In genomic region chr15:51629612-51630011, GRCh38 we compare ENCODE assay signal across 15 cellular contexts.
DNase-seq lines count a peak whose midpoint lies in the region; ATAC-seq and TF ChIP-seq lines count a peak whose summit lies in the region.
"Had no signal": no experiment of that assay in that cellular context is flagged by ENCODE, and none has a peak within 500 bp of the region (broad histone marks: within the 10 kb centered on the region; RNA-seq: fewer than 3 reads in every experiment).

No MANE protein-coding gene starts in this region.

- no peak overlapping the region for H3K27ac Mint-ChIP-seq in activated naive CD8-positive, alpha-beta T cell treated with anti-CD3 and anti-CD28 coated beads, Interleukin-2, amount 50 U/mL, for 24 hours
- H3K27ac Mint-ChIP-seq: activated CD8-positive, alpha-beta T cell treated with anti-CD3 and anti-CD28 coated beads, Interleukin-2, amount 10 ng/mL, durations not matched to agents 7 days and 5 days had no signal

- H3K4me1 ChIP-seq in effector memory CD4-positive, alpha-beta T cell (ENCODE audit: control insufficient read depth, insufficient read depth, low read length, poor library complexity, severe bottlenecking) = no peaks in the 10 kb centered on the region
- H3K4me1 ChIP-seq: body of pancreas, testis had no signal

- H3K4me3 Mint-ChIP-seq in activated naive CD8-positive, alpha-beta T cell treated with anti-CD3 and anti-CD28 coated beads, Interleukin-2, amount 50 U/mL, for 24 hours = no peak overlapping the region
- H3K4me3 Mint-ChIP-seq: activated CD8-positive, alpha-beta T cell treated with anti-CD3 and anti-CD28 coated beads, Interleukin-2, amount 10 ng/mL, durations not matched to agents 7 days and 5 days had no signal

- DNase-seq in AG20443 (ENCODE audit: low spot score) (peak; percentile 13), MV-4-11 (lab: John Stamatoyannopoulos, UW) (peak; percentile 97), choroid plexus epithelial cell (ENCODE audit: low read depth) (peak; percentile 23), medulla oblongata (ENCODE audit: extremely low spot score) (peak; percentile 75), NCI-H2081 (lab: John Stamatoyannopoulos, UW) (no peak)
- no peak for DNase-seq in activated naive CD8-positive, alpha-beta T cell treated with anti-CD3 and anti-CD28 coated beads, Interleukin-2, amount 50 U/mL, for 24 hours
- DNase-seq in effector memory CD4-positive, alpha-beta T cell = no peak
- DNase-seq: activated CD8-positive, alpha-beta T cell treated with anti-CD3 and anti-CD28 coated beads, Interleukin-2, amount 10 ng/mL, durations not matched to agents 7 days and 5 days; activated gamma-delta T cell; NCI-H1436; NCI-H526; T1000; testis had no signal

- H3K4me3 ChIP-seq in choroid plexus epithelial cell (ENCODE audit: low read depth, low read length) = no peak overlapping the region
- H3K4me3 ChIP-seq in effector memory CD4-positive, alpha-beta T cell (ENCODE audit: insufficient read depth, low read depth, low read length, poor library complexity, severe bottlenecking) = no peak overlapping the region
- H3K4me3 ChIP-seq: body of pancreas, testis had no signal

- no peaks in the 10 kb centered on the region for H3K36me3 Mint-ChIP-seq in activated naive CD8-positive, alpha-beta T cell treated with anti-CD3 and anti-CD28 coated beads, Interleukin-2, amount 50 U/mL, for 24 hours (ENCODE audit: low read depth)

- H3K9me3 Mint-ChIP-seq in activated naive CD8-positive, alpha-beta T cell treated with anti-CD3 and anti-CD28 coated beads, Interleukin-2, amount 50 U/mL, for 24 hours = no peaks in the 10 kb centered on the region

- TF ChIP-seq CTCF in choroid plexus epithelial cell (conservative IDR thresholded peaks at IDR 0.05; ENCODE audit: low read depth, low read length) = no peak

- H3K27ac ChIP-seq in effector memory CD4-positive, alpha-beta T cell (ENCODE audit: insufficient read depth, low read length, poor library complexity, severe bottlenecking) = no peak overlapping the region
- H3K27ac ChIP-seq: body of pancreas, testis had no signal

- peaks cover 3% of the 10 kb centered on the region for H3K27me3 Mint-ChIP-seq in activated naive CD8-positive, alpha-beta T cell treated with anti-CD3 and anti-CD28 coated beads, Interleukin-2, amount 50 U/mL, for 24 hours

- no peak for ATAC-seq in activated naive CD8-positive, alpha-beta T cell treated with anti-CD3 and anti-CD28 coated beads, Interleukin-2, amount 50 U/mL, for 24 hours
- no peak for ATAC-seq in HG03457 (IDR thresholded peaks at IDR 0.05; ENCODE audit: unreplicated experiment)
- ATAC-seq: activated CD8-positive, alpha-beta T cell treated with anti-CD3 and anti-CD28 coated beads, Interleukin-2, amount 10 ng/mL, durations not matched to agents 7 days and 5 days; body of pancreas had no signal

- H3K36me3 ChIP-seq in effector memory CD4-positive, alpha-beta T cell (ENCODE audit: control insufficient read depth, insufficient read depth, low read length) = no peaks in the 10 kb centered on the region

- H3K9me3 ChIP-seq in effector memory CD4-positive, alpha-beta T cell (ENCODE audit: control insufficient read depth, low read length) = no peaks in the 10 kb centered on the region
- H3K9me3 ChIP-seq: body of pancreas, testis had no signal

- peaks cover 5% of the 10 kb centered on the region for H3K4me1 Mint-ChIP-seq in activated naive CD8-positive, alpha-beta T cell treated with anti-CD3 and anti-CD28 coated beads, Interleukin-2, amount 50 U/mL, for 24 hours

- H3K27me3 ChIP-seq in effector memory CD4-positive, alpha-beta T cell (replicated peaks; ENCODE audit: control insufficient read depth, insufficient read depth, low read length, poor library complexity, severe bottlenecking) = no peaks in the 10 kb centered on the region
- H3K27me3 ChIP-seq: body of pancreas, testis had no signal

Comparison
In these comparisons a context has a peak if more than half of its experiments do, and no peak if none do; other contexts are left out.
1. DNase-seq: peak in AG20443 (single experiment), MV-4-11 (single experiment), choroid plexus epithelial cell (single experiment) and medulla oblongata (single experiment); none in activated naive CD8-positive, alpha-beta T cell treated with anti-CD3 and anti-CD28 coated beads, Interleukin-2, amount 50 U/mL, for 24 hours (single experiment), NCI-H2081 (0 of 2) and effector memory CD4-positive, alpha-beta T cell (0 of 3).